ENCODE assay signal across 29 cellular contexts in the genomic region with DNA sequence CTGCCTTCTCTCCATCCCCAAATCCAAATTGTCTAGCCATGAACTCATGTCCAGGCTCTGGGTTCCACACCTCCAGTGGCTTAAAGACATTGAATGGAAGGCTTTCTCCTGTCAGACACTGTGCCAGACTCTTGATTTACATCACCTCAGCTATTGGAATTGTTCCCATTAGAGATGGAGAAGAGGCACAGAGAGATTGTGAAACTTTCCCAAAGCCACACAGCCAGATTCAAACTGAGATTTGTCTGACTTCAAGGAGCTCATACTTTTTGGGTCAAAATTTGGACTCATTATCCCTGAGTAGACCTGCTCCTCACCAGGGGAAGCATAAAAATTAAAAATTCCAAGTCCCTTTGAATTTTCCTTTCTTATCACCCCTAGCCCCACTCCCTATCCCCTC. TPM values are rescaled to one million over a fixed set of nuclear protein-coding genes. Genes with fewer than 3 reads are reported as not detected.
"Had no signal": no experiment of that assay in that cellular context is flagged by ENCODE, and none has a peak within 500 bp of the region (broad histone marks: within the 10 kb centered on the region; RNA-seq: fewer than 3 reads in every experiment).

No MANE protein-coding gene starts in this region.

- H3K4me1 ChIP-seq: parathyroid adenoma, psoas muscle, right lobe of liver, testis, tibial artery, upper lobe of right lung, uterus had no signal

- H2AFZ ChIP-seq: neural progenitor cell, parathyroid adenoma had no signal

- H3K4me2 ChIP-seq: neural progenitor cell had no signal

- H3K27ac Mint-ChIP-seq: natural killer cell; nephron; neural progenitor cell; progenitor cell of endocrine pancreas; stimulated activated effector memory CD8-positive, alpha-beta T cell treated with anti-CD3 and anti-CD28 coated beads, Interleukin-12 subunit alpha, Interleukin-12 subunit beta, amount 100 ng/mL, for 72 hours; stimulated activated naive B cell treated with anti-CD40 and anti-IgM and Interleukin-4, amounts not matched to agents 10 μg/mL and 1 μg/mL and 100 μg/mL, for 72 hours; stimulated activated naive CD8-positive, alpha-beta T cell treated with anti-CD3 and anti-CD28 coated beads, Interleukin-15, Interleukin-2, amounts not matched to agents 100 ng/mL and 50 ng/mL, for 24 hours; type B pancreatic cell had no signal

- DNase-seq: natural killer cell; occipital lobe; ovary; posterior cingulate gyrus; psoas muscle; right cardiac atrium; right lobe of liver; sigmoid colon; small intestine; stimulated activated CD4-positive, alpha-beta T cell treated with anti-CD3 and anti-CD28 coated beads, Interleukin-15, amount 100 ng/mL, for 24 hours; stimulated activated CD4-positive, alpha-beta T cell treated with anti-CD3 and anti-CD28 coated beads, Interleukin-2, amount 100 ng/mL, for 24 hours; stimulated activated CD4-positive, alpha-beta T cell treated with anti-CD3 and anti-CD28 coated beads, Interleukin-2, amount 100 ng/mL, for 48 hours; stimulated activated CD4-positive, alpha-beta T cell treated with anti-CD3 and anti-CD28 coated beads, Interleukin-4, amount 100 ng/mL, for 24 hours; stimulated activated naive B cell treated with anti-CD40 and anti-IgM and Interleukin-4, amounts not matched to agents 10 μg/mL and 1 μg/mL and 100 μg/mL, for 72 hours; stimulated activated naive CD4-positive, alpha-beta T cell treated with Interleukin-2 at 50 U/mL for 16 hours; substantia nigra; testis; tibial artery; transverse colon; upper lobe of right lung; uterus had no signal

- FAIRE-seq: small intestine had no signal

- H3K79me2 ChIP-seq: parathyroid adenoma had no signal

- H3K9me3 Mint-ChIP-seq: natural killer cell; nephron; stimulated activated effector memory CD8-positive, alpha-beta T cell treated with anti-CD3 and anti-CD28 coated beads, Interleukin-12 subunit alpha, Interleukin-12 subunit beta, amount 100 ng/mL, for 72 hours; stimulated activated naive B cell treated with anti-CD40 and anti-IgM and Interleukin-4, amounts not matched to agents 10 μg/mL and 1 μg/mL and 100 μg/mL, for 72 hours; stimulated activated naive CD8-positive, alpha-beta T cell treated with anti-CD3 and anti-CD28 coated beads, Interleukin-15, Interleukin-2, amounts not matched to agents 100 ng/mL and 50 ng/mL, for 24 hours; type B pancreatic cell had no signal

- H3K4me3 Mint-ChIP-seq: natural killer cell; nephron; neural progenitor cell; stimulated activated effector memory CD8-positive, alpha-beta T cell treated with anti-CD3 and anti-CD28 coated beads, Interleukin-12 subunit alpha, Interleukin-12 subunit beta, amount 100 ng/mL, for 72 hours; stimulated activated naive B cell treated with anti-CD40 and anti-IgM and Interleukin-4, amounts not matched to agents 10 μg/mL and 1 μg/mL and 100 μg/mL, for 72 hours; stimulated activated naive CD8-positive, alpha-beta T cell treated with anti-CD3 and anti-CD28 coated beads, Interleukin-15, Interleukin-2, amounts not matched to agents 100 ng/mL and 50 ng/mL, for 24 hours; type B pancreatic cell had no signal

- H3K9me3 ChIP-seq: ovary, psoas muscle, right lobe of liver, sigmoid colon, suprapubic skin, testis, tibial artery, transverse colon, upper lobe of right lung, uterus had no signal

- H3K4me3 ChIP-seq: neural progenitor cell, ovary, psoas muscle, right lobe of liver, sigmoid colon, suprapubic skin, testis, tibial artery, transverse colon, upper lobe of right lung, uterus had no signal

- ATAC-seq: natural killer cell; psoas muscle; right cardiac atrium; right lobe of liver; stimulated activated effector memory CD8-positive, alpha-beta T cell treated with anti-CD3 and anti-CD28 coated beads, Interleukin-12 subunit alpha, Interleukin-12 subunit beta, amount 100 ng/mL, for 72 hours; stimulated activated naive B cell treated with anti-CD40 and anti-IgM and Interleukin-4, amounts not matched to agents 10 μg/mL and 1 μg/mL and 100 μg/mL, for 72 hours; upper lobe of right lung had no signal

- H3K27me3 ChIP-seq: neural progenitor cell, ovary, right lobe of liver, sigmoid colon, suprapubic skin, testis, tibial artery, transverse colon, upper lobe of right lung, uterus had no signal

- H3K9ac ChIP-seq: neural progenitor cell, parathyroid adenoma had no signal

- H3K27ac ChIP-seq: neural progenitor cell, ovary, parathyroid adenoma, psoas muscle, right lobe of liver, sigmoid colon, suprapubic skin, testis, tibial artery, transverse colon, upper lobe of right lung, uterus had no signal

- H3K36me3 ChIP-seq: neural progenitor cell, ovary, right lobe of liver, sigmoid colon, suprapubic skin, tibial artery, transverse colon, upper lobe of right lung, uterus had no signal

RNA-seq across cellular contexts. Expression of gene MYO3B, which starts 18.9 kb away (rescaled TPM):
- total RNA-seq: progenitor cell of endocrine pancreas, right cardiac atrium, sigmoid colon had no signal
- polyA plus RNA-seq: psoas muscle, right cardiac atrium had no signal
